1 cellular context compared by ENCODE assay signal in the genomic region with DNA sequence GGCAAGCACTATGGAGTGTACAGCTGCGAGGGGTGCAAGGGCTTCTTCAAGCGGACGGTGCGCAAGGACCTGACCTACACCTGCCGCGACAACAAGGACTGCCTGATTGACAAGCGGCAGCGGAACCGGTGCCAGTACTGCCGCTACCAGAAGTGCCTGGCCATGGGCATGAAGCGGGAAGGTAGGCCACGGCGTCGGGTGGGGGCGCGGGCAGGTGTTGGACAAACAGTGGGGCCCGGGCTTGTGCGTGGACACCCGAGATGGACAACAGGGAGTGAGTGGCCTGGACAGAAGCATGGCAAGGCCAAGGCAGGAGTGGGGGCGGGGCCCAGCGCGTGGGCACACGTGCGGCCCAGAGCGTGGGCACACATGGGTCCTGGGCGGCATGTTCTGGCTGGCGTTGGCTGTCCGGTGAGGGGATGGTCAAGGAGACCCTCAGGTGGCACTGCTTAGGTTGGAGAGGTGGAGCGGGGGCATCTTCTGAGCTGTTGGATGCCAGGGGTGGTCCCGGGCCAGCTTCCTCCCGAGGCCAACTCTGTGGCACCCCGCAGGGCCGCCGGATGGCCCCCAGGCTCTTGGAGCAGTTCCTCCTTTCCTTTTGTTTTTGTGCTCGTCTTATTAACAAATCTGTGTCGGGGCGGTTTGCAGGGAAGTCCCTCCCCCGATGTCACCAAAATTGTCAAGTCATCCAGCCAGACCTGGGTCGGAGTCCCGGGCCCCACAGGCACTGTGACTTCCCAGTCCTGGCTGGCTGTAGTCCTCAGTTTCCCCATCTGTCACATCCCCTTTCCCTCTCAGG.
TF ChIP-seq lines count a peak whose summit lies in the region.

No MANE protein-coding gene starts in this region.

TF ChIP-seq in K562, 482 proteins besides CTCF, POLR2A, EP300 and RAD21:
- TF ChIP-seq RCOR1 (IDR thresholded peaks at IDR 0.05; ENCODE audit: borderline replicate concordance in 1 of 2, low read depth in 2 of 2, low read length in 2 of 2) (peak in 1 of 2 experiments; percentile 35; a peak in 1 of 4 replicates), MAFF (IDR thresholded peaks at IDR 0.05; ENCODE audit: low read length) (peak; percentile 59), MAFK (IDR thresholded peaks at IDR 0.05; ENCODE audit: low read length) (peak; percentile 61), KDM1A (IDR thresholded peaks at IDR 0.05) (no peak), BCL6 (CRISPR knock-in tag; IDR thresholded peaks at IDR 0.05) (no peak), OTX1 (CRISPR knock-in tag; IDR thresholded peaks at IDR 0.05) (no peak), XRCC5 (IDR thresholded peaks at IDR 0.05; ENCODE audit: low read depth, low read length) (no peak), SUPT5H (IDR thresholded peaks at IDR 0.05) (no peak), NFE2L1 (tag; IDR thresholded peaks at IDR 0.05; ENCODE audit: borderline replicate concordance, low read depth) (peak; percentile 66; the same call in 1 of the 2 replicates), TAF7 (tag; IDR thresholded peaks at IDR 0.05) (no peak), BCOR (IDR thresholded peaks at IDR 0.05) (0 out of 2 replicates have a peak, but pooled peaks have one; percentile 25), ZNF3 (CRISPR knock-in tag; IDR thresholded peaks at IDR 0.05) (no peak), NFE2 (IDR thresholded peaks at IDR 0.05; ENCODE audit: low read depth) (peak; percentile 81), MAFG (tag; conservative IDR thresholded peaks at IDR 0.05) (peak; percentile 91), ZNF316 (IDR thresholded peaks at IDR 0.05) (peak; percentile 79), RAD51 (IDR thresholded peaks at IDR 0.05; ENCODE audit: borderline replicate concordance, low read depth) (no peak), SPI1 (IDR thresholded peaks at IDR 0.05; ENCODE audit: borderline replicate concordance, low read depth, low read length) (peak; percentile 34; the same call in 1 of the 2 replicates), HNRNPL (IDR thresholded peaks at IDR 0.05; ENCODE audit: low read depth, low read length) (0 out of 2 replicates have a peak, but pooled peaks have one; percentile 63), C11orf30 (IDR thresholded peaks at IDR 0.05; ENCODE audit: low read depth) (peak; percentile 84), SMAD1 (IDR thresholded peaks at IDR 0.05; ENCODE audit: low read depth, low read length, partially characterized antibody) (no peak), POLR2G (IDR thresholded peaks at IDR 0.05; ENCODE audit: low read depth, low read length) (0 out of 2 replicates have a peak, but pooled peaks have one; percentile 6), MEIS2 (IDR thresholded peaks at IDR 0.05; ENCODE audit: partially characterized antibody) (no peak)
- TF ChIP-seq, protein P1, sequence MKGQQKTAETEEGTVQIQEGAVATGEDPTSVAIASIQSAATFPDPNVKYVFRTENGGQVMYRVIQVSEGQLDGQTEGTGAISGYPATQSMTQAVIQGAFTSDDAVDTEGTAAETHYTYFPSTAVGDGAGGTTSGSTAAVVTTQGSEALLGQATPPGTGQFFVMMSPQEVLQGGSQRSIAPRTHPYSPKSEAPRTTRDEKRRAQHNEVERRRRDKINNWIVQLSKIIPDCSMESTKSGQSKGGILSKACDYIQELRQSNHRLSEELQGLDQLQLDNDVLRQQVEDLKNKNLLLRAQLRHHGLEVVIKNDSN (CRISPR knock-in tag; IDR thresholded peaks at IDR 0.05): no peak
- TF ChIP-seq, protein P2, sequence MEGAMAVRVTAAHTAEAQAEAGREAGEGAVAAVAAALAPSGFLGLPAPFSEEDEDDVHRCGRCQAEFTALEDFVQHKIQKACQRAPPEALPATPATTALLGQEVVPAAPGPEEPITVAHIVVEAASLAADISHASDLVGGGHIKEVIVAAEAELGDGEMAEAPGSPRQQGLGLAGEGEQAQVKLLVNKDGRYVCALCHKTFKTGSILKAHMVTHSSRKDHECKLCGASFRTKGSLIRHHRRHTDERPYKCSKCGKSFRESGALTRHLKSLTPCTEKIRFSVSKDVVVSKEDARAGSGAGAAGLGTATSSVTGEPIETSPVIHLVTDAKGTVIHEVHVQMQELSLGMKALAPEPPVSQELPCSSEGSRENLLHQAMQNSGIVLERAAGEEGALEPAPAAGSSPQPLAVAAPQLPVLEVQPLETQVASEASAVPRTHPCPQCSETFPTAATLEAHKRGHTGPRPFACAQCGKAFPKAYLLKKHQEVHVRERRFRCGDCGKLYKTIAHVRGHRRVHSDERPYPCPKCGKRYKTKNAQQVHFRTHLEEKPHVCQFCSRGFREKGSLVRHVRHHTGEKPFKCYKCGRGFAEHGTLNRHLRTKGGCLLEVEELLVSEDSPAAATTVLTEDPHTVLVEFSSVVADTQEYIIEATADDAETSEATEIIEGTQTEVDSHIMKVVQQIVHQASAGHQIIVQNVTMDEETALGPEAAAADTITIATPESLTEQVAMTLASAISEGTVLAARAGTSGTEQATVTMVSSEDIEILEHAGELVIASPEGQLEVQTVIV (CRISPR knock-in tag; IDR thresholded peaks at IDR 0.05; ENCODE audit: borderline replicate concordance): no peak
- TF ChIP-seq, protein P3, sequence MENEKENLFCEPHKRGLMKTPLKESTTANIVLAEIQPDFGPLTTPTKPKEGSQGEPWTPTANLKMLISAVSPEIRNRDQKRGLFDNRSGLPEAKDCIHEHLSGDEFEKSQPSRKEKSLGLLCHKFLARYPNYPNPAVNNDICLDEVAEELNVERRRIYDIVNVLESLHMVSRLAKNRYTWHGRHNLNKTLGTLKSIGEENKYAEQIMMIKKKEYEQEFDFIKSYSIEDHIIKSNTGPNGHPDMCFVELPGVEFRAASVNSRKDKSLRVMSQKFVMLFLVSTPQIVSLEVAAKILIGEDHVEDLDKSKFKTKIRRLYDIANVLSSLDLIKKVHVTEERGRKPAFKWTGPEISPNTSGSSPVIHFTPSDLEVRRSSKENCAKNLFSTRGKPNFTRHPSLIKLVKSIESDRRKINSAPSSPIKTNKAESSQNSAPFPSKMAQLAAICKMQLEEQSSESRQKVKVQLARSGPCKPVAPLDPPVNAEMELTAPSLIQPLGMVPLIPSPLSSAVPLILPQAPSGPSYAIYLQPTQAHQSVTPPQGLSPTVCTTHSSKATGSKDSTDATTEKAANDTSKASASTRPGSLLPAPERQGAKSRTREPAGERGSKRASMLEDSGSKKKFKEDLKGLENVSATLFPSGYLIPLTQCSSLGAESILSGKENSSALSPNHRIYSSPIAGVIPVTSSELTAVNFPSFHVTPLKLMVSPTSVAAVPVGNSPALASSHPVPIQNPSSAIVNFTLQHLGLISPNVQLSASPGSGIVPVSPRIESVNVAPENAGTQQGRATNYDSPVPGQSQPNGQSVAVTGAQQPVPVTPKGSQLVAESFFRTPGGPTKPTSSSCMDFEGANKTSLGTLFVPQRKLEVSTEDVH (IDR thresholded peaks at IDR 0.05; ENCODE audit: low read depth, partially characterized antibody): no peak
- TF ChIP-seq, protein P4, sequence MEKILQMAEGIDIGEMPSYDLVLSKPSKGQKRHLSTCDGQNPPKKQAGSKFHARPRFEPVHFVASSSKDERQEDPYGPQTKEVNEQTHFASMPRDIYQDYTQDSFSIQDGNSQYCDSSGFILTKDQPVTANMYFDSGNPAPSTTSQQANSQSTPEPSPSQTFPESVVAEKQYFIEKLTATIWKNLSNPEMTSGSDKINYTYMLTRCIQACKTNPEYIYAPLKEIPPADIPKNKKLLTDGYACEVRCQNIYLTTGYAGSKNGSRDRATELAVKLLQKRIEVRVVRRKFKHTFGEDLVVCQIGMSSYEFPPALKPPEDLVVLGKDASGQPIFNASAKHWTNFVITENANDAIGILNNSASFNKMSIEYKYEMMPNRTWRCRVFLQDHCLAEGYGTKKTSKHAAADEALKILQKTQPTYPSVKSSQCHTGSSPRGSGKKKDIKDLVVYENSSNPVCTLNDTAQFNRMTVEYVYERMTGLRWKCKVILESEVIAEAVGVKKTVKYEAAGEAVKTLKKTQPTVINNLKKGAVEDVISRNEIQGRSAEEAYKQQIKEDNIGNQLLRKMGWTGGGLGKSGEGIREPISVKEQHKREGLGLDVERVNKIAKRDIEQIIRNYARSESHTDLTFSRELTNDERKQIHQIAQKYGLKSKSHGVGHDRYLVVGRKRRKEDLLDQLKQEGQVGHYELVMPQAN (IDR thresholded peaks at IDR 0.05; ENCODE audit: borderline replicate concordance): no peak
- TF ChIP-seq, protein P5, sequence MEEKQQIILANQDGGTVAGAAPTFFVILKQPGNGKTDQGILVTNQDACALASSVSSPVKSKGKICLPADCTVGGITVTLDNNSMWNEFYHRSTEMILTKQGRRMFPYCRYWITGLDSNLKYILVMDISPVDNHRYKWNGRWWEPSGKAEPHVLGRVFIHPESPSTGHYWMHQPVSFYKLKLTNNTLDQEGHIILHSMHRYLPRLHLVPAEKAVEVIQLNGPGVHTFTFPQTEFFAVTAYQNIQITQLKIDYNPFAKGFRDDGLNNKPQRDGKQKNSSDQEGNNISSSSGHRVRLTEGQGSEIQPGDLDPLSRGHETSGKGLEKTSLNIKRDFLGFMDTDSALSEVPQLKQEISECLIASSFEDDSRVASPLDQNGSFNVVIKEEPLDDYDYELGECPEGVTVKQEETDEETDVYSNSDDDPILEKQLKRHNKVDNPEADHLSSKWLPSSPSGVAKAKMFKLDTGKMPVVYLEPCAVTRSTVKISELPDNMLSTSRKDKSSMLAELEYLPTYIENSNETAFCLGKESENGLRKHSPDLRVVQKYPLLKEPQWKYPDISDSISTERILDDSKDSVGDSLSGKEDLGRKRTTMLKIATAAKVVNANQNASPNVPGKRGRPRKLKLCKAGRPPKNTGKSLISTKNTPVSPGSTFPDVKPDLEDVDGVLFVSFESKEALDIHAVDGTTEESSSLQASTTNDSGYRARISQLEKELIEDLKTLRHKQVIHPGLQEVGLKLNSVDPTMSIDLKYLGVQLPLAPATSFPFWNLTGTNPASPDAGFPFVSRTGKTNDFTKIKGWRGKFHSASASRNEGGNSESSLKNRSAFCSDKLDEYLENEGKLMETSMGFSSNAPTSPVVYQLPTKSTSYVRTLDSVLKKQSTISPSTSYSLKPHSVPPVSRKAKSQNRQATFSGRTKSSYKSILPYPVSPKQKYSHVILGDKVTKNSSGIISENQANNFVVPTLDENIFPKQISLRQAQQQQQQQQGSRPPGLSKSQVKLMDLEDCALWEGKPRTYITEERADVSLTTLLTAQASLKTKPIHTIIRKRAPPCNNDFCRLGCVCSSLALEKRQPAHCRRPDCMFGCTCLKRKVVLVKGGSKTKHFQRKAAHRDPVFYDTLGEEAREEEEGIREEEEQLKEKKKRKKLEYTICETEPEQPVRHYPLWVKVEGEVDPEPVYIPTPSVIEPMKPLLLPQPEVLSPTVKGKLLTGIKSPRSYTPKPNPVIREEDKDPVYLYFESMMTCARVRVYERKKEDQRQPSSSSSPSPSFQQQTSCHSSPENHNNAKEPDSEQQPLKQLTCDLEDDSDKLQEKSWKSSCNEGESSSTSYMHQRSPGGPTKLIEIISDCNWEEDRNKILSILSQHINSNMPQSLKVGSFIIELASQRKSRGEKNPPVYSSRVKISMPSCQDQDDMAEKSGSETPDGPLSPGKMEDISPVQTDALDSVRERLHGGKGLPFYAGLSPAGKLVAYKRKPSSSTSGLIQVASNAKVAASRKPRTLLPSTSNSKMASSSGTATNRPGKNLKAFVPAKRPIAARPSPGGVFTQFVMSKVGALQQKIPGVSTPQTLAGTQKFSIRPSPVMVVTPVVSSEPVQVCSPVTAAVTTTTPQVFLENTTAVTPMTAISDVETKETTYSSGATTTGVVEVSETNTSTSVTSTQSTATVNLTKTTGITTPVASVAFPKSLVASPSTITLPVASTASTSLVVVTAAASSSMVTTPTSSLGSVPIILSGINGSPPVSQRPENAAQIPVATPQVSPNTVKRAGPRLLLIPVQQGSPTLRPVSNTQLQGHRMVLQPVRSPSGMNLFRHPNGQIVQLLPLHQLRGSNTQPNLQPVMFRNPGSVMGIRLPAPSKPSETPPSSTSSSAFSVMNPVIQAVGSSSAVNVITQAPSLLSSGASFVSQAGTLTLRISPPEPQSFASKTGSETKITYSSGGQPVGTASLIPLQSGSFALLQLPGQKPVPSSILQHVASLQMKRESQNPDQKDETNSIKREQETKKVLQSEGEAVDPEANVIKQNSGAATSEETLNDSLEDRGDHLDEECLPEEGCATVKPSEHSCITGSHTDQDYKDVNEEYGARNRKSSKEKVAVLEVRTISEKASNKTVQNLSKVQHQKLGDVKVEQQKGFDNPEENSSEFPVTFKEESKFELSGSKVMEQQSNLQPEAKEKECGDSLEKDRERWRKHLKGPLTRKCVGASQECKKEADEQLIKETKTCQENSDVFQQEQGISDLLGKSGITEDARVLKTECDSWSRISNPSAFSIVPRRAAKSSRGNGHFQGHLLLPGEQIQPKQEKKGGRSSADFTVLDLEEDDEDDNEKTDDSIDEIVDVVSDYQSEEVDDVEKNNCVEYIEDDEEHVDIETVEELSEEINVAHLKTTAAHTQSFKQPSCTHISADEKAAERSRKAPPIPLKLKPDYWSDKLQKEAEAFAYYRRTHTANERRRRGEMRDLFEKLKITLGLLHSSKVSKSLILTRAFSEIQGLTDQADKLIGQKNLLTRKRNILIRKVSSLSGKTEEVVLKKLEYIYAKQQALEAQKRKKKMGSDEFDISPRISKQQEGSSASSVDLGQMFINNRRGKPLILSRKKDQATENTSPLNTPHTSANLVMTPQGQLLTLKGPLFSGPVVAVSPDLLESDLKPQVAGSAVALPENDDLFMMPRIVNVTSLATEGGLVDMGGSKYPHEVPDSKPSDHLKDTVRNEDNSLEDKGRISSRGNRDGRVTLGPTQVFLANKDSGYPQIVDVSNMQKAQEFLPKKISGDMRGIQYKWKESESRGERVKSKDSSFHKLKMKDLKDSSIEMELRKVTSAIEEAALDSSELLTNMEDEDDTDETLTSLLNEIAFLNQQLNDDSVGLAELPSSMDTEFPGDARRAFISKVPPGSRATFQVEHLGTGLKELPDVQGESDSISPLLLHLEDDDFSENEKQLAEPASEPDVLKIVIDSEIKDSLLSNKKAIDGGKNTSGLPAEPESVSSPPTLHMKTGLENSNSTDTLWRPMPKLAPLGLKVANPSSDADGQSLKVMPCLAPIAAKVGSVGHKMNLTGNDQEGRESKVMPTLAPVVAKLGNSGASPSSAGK (IDR thresholded peaks at IDR 0.05): no peak
